Comparison of ENCODE assay signal across 9 cellular contexts in genomic region chr17:32504166-32504990, GRCh38. TPM values are rescaled to one million over a fixed set of nuclear protein-coding genes. Genes with fewer than 3 reads are reported as not detected.
DNase-seq lines count a peak whose midpoint lies in the region; ATAC-seq and TF ChIP-seq lines count a peak whose summit lies in the region.
"Had no signal": no experiment of that assay in that cellular context is flagged by ENCODE, and none has a peak within 500 bp of the region (broad histone marks: within the 10 kb centered on the region; RNA-seq: fewer than 3 reads in every experiment).

No MANE protein-coding gene starts in this region.

- H3K9ac ChIP-seq in DND-41 (ENCODE audit: low read depth, low read length), result peak overlapping the region; percentile 27

- ATAC-seq in DND-41 (ENCODE audit: insufficient read depth, low read depth) (no peak), HG02943 (IDR thresholded peaks at IDR 0.05; ENCODE audit: low read depth, unreplicated experiment) (peak; percentile 13), HG03097 (IDR thresholded peaks at IDR 0.05; ENCODE audit: low FRiP score, unreplicated experiment) (no peak)
- ATAC-seq in activated naive CD8-positive, alpha-beta T cell treated with anti-CD3 and anti-CD28 coated beads, Interleukin-2, amount 10 ng/mL, durations not matched to agents 7 days and 5 days (ENCODE audit: low read depth), result no peak

- no peaks in the 10 kb centered on the region for H3K27me3 ChIP-seq in DND-41 (ENCODE audit: insufficient read depth, low read length, poor library complexity)
- no peaks in the 10 kb centered on the region for H3K27me3 ChIP-seq in osteoblast (ENCODE audit: insufficient read depth, low read length)
- no peaks in the 10 kb centered on the region for H3K27me3 ChIP-seq in thyroid gland

- intact Hi-C loops in thyroid gland (cut with DNase I), result no loop called here

- peak overlapping the region; percentile 78 for H3K27ac ChIP-seq in DND-41 (ENCODE audit: low read length)
- no peak overlapping the region for H3K27ac ChIP-seq in osteoblast (ENCODE audit: low read depth, low read length)
- no peak overlapping the region for H3K27ac ChIP-seq in thyroid gland

- H3K4me1 Mint-ChIP-seq in activated naive CD8-positive, alpha-beta T cell treated with anti-CD3 and anti-CD28 coated beads, Interleukin-2, amount 10 ng/mL, durations not matched to agents 7 days and 5 days, result peaks cover 37% of the 10 kb centered on the region

- H3K9me3 Mint-ChIP-seq in activated naive CD8-positive, alpha-beta T cell treated with anti-CD3 and anti-CD28 coated beads, Interleukin-2, amount 10 ng/mL, durations not matched to agents 7 days and 5 days, result no peaks in the 10 kb centered on the region

- peak overlapping the region; percentile 47 for H3K4me2 ChIP-seq in DND-41 (ENCODE audit: insufficient read depth, low read length)
- H3K4me2 ChIP-seq in osteoblast (ENCODE audit: insufficient read depth, low read length), result peak overlapping the region; percentile 12

- H3K4me1 ChIP-seq in DND-41 (ENCODE audit: insufficient read depth, low read length) (peaks cover 28% of the 10 kb centered on the region), osteoblast (ENCODE audit: insufficient read depth, low read length) (peaks cover 20% of the 10 kb centered on the region), thyroid gland (no peaks in the 10 kb centered on the region)

- H3K4me3 ChIP-seq in DND-41 (ENCODE audit: low read depth in 1 of 2, low read length in 2 of 2), result 0 out of 4 replicates have a peak overlapping the region, but pooled peaks of 1 of the 2 experiments have one; percentile 4
- H3K4me3 ChIP-seq in osteoblast (ENCODE audit: insufficient read depth, low read length), result no peak overlapping the region
- H3K4me3 ChIP-seq in thyroid gland (replicated peaks in 1 of 3), result no peak overlapping the region

- H4K20me1 ChIP-seq in DND-41 (ENCODE audit: insufficient read depth, low read length), result no peaks in the 10 kb centered on the region
- H4K20me1 ChIP-seq in osteoblast (ENCODE audit: insufficient read depth, low read length), result no peaks in the 10 kb centered on the region

- H2AFZ ChIP-seq in DND-41 (ENCODE audit: low read depth, low read length) (peak overlapping the region; percentile 32; the same call in 1 of the 2 replicates), osteoblast (ENCODE audit: low read length) (no peak overlapping the region)

- H3K27me3 Mint-ChIP-seq in activated naive CD8-positive, alpha-beta T cell treated with anti-CD3 and anti-CD28 coated beads, Interleukin-2, amount 10 ng/mL, durations not matched to agents 7 days and 5 days, result no peaks in the 10 kb centered on the region

- peaks cover 3% of the 10 kb centered on the region for H3K36me3 Mint-ChIP-seq in activated naive CD8-positive, alpha-beta T cell treated with anti-CD3 and anti-CD28 coated beads, Interleukin-2, amount 10 ng/mL, durations not matched to agents 7 days and 5 days

- 90 to 91% methylated on average over 18 of the region's 18 CpGs for WGBS in thyroid gland, 2 donors

- no peak for TF ChIP-seq POLR2A in thyroid gland (IDR thresholded peaks at IDR 0.05)

- peak overlapping the region; percentile 60 for H3K4me3 Mint-ChIP-seq in activated naive CD8-positive, alpha-beta T cell treated with anti-CD3 and anti-CD28 coated beads, Interleukin-2, amount 10 ng/mL, durations not matched to agents 7 days and 5 days

- H3K79me2 ChIP-seq in DND-41 (ENCODE audit: insufficient read depth, low read length), result no peaks in the 10 kb centered on the region
- no peaks in the 10 kb centered on the region for H3K79me2 ChIP-seq in osteoblast (ENCODE audit: insufficient read depth, low read length)

- H3K9me3 ChIP-seq in DND-41 (ENCODE audit: insufficient read depth, low read length, severe bottlenecking) (no peaks in the 10 kb centered on the region), osteoblast (ENCODE audit: low read depth, low read length) (no peaks in the 10 kb centered on the region), thyroid gland (no peaks in the 10 kb centered on the region)

- peak overlapping the region; percentile 99 for H3K27ac Mint-ChIP-seq in activated naive CD8-positive, alpha-beta T cell treated with anti-CD3 and anti-CD28 coated beads, Interleukin-2, amount 10 ng/mL, durations not matched to agents 7 days and 5 days

- no peaks in the 10 kb centered on the region for H3K36me3 ChIP-seq in DND-41 (ENCODE audit: insufficient read depth, low read length)
- H3K36me3 ChIP-seq in osteoblast (ENCODE audit: insufficient read depth, low read length), result no peaks in the 10 kb centered on the region
- no peaks in the 10 kb centered on the region for H3K36me3 ChIP-seq in thyroid gland

- no peak for TF ChIP-seq CTCF in DND-41 (IDR thresholded peaks at IDR 0.05; ENCODE audit: borderline replicate concordance, extremely low read depth, low read length, poor library complexity, severe bottlenecking)
- TF ChIP-seq CTCF in osteoblast (IDR thresholded peaks at IDR 0.05; ENCODE audit: extremely low read depth, low read depth, low read length), result no peak
- TF ChIP-seq CTCF in thyroid gland (IDR thresholded peaks at IDR 0.05), result no peak

- POLR2A ChIA-PET in activated naive CD8-positive, alpha-beta T cell treated with anti-CD3 and anti-CD28 coated beads, Interleukin-2, amount 10 ng/mL, durations not matched to agents 7 days and 5 days (lab: Charles Lee), result interaction anchor here (0.9 to 3.0 kb wide), 6 partner anchors 13 to 23 kb away, joined by 3 to 16 read pairs (median 10); partner anchors contain the start of gene CDK5R1

- DNase-seq in DND-41 (peak; percentile 31), osteoblast (ENCODE audit: insufficient read length, low spot score, missing footprints) (peak; percentile 86), iPS-NIHi11 (ENCODE audit: low spot score) (no peak), thyroid gland (no peak), NAMALWA (ENCODE audit: low spot score) (no peak)
- DNase-seq in activated naive CD8-positive, alpha-beta T cell treated with anti-CD3 and anti-CD28 coated beads, Interleukin-2, amount 10 ng/mL, durations not matched to agents 7 days and 5 days, result no peak
- DNase-seq: activated T-cell treated with anti-CD3 and anti-CD28 coated beads, Interleukin-2, amount 50 U/mL, for 48 hours had no signal

RNA-seq across cellular contexts. Expression of gene CDK5R1, which starts 17.6 kb away (rescaled TPM):
- 1 to 10 TPM; 8.1 to 8.4 TPM for total RNA-seq in activated naive CD8-positive, alpha-beta T cell treated with anti-CD3 and anti-CD28 coated beads, Interleukin-2, amount 10 ng/mL, durations not matched to agents 7 days and 5 days
- total RNA-seq in osteoblast (0.59 and 0.72 TPM in 2 replicates), thyroid gland (under 1 TPM; 0.49 to 0.78 (median 0.58) TPM)

Comparison
In these comparisons a context has a peak if more than half of its experiments do, and no peak if none do; other contexts are left out.
1. DNase-seq: peak in DND-41 (single experiment) and osteoblast (single experiment); none in activated naive CD8-positive, alpha-beta T cell treated with anti-CD3 and anti-CD28 coated beads, Interleukin-2, amount 10 ng/mL, durations not matched to agents 7 days and 5 days (single experiment), iPS-NIHi11 (single experiment), thyroid gland (0 of 2) and NAMALWA (single experiment).